19 cellular contexts compared by ENCODE assay signal in the genomic region with DNA sequence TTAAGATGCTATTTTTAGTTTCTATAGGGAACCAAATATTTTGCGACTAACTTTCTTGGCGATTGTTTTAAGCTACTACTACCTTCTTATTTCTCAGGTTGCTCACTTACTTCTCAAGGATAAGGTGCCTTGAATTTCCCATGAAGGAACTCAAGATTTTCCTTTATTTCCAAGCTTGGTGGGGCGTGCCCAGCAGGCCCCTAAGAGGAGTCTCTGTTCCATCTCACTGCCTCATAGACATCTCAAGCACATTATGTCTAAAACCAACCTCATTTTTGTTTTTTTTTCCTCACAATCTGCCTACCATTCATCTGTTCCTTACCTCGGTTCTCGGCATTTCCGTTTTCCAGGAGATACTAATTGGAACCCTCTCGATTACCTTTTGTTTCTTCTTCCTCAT.
DNase-seq lines count a peak whose midpoint lies in the region; FAIRE-seq and TF ChIP-seq lines count a peak whose summit lies in the region.
"Had no signal": no experiment of that assay in that cellular context is flagged by ENCODE, and none has a peak within 500 bp of the region (broad histone marks: within the 10 kb centered on the region; RNA-seq: fewer than 3 reads in every experiment).

No MANE protein-coding gene starts in this region.

- no peak for TF ChIP-seq POLR2A in H1 (IDR thresholded peaks at IDR 0.05; ENCODE audit: control extremely low read depth in 1 of 2, low read depth in 2 of 2, low read length in 2 of 2)

- no peaks in the 10 kb centered on the region for H3K79me1 ChIP-seq in H1 (ENCODE audit: low read depth, low read length)

- no peak overlapping the region for H2BK15ac ChIP-seq in H1 (ENCODE audit: low read length)

- no peaks in the 10 kb centered on the region for H4K20me1 ChIP-seq in H1 (replicated peaks in 1 of 2; ENCODE audit: control insufficient read depth in 1 of 2, insufficient read depth in 2 of 2, low read length in 2 of 2)
- H4K20me1 ChIP-seq: BLaER1 treated with 17β-estradiol and CSF1 and Interleukin-3, amounts not matched to agents 10 nM and 100 nM had no signal

- TF ChIP-seq CTCF in H1 (IDR thresholded peaks at IDR 0.05; ENCODE audit: control extremely low read depth in 1 of 3, insufficient read depth in 1 of 3, low read depth in 1 of 3, low read length in 3 of 3) = no peak

- no peaks in the 10 kb centered on the region for H3K79me2 ChIP-seq in H1 (ENCODE audit: control insufficient read depth in 1 of 2, insufficient read depth in 2 of 2, low read length in 2 of 2)

- H2BK5ac ChIP-seq in H1 (ENCODE audit: low read depth, low read length) = no peak overlapping the region

- 87% methylated on average over 7 of the region's 7 CpGs; no CpG with 5 or more reads in 1 of the 2 experiments for WGBS in H1 (ENCODE audit: extremely low coverage in 1 of 2, insufficient coverage in 1 of 2, insufficient read length in 1 of 2, insufficient replicate concordance in 2 of 2, low coverage in 1 of 2, low lambda C conversion rate in 2 of 2, missing lambda C conversion rate in 1 of 2), 2 experiments

- H3K9me3 ChIP-seq in H1 (ENCODE audit: insufficient read depth in 2 of 2, low read depth in 1 of 2, low read length in 1 of 2) = no peaks in the 10 kb centered on the region
- H3K9me3 ChIP-seq: A549; BLaER1 treated with 17β-estradiol and CSF1 and Interleukin-3, amounts not matched to agents 10 nM and 100 nM; Caco-2 had no signal

- H3K4me3 ChIP-seq in H1 (ENCODE audit: extremely low read depth in 1 of 4, insufficient read depth in 2 of 4, low read depth in 3 of 4, low read length in 4 of 4) = no peak overlapping the region
- H3K4me3 ChIP-seq: A549; BLaER1 treated with 17β-estradiol and CSF1 and Interleukin-3, amounts not matched to agents 10 nM and 100 nM had no signal

- FAIRE-seq in H1 (lab: Jason Lieb, UNC) = peak; percentile 13
- FAIRE-seq: A549, D721Med, G401.6, GM12892, GM18507 had no signal

- H4K5ac ChIP-seq in H1 (ENCODE audit: insufficient read length, low read depth, low read length) = no peak overlapping the region

- no peak overlapping the region for H2BK12ac ChIP-seq in H1 (ENCODE audit: low read depth, low read length)

- no peak for TF ChIP-seq RAD21 in H1 (IDR thresholded peaks at IDR 0.05 in 1 of 2, conservative IDR thresholded peaks at IDR 0.05 in 1 of 2; ENCODE audit: low read depth in 2 of 2, low read length in 2 of 2)

- no peak overlapping the region for H3K56ac ChIP-seq in H1 (replicated peaks; ENCODE audit: insufficient read length, low read depth, low read length)

- peak; percentile 51 for DNase-seq in DMS79 treated with DMSO at 0.1 percent for 48 hours (lab: John Stamatoyannopoulos, UW)
- DNase-seq in DMS79 (lab: John Stamatoyannopoulos, UW) = no peak
- no peak for DNase-seq in H1 (ENCODE audit: low read depth in 1 of 2, low spot score in 2 of 2)
- DNase-seq in NAMALWA (ENCODE audit: low spot score) = no peak
- DNase-seq in HK-2 (ENCODE audit: unreplicated experiment) = no peak
- DNase-seq: AML-193; Caco-2; Calu3; CD4-positive, alpha-beta T cell; CD8-positive, alpha-beta T cell; GF-D8 had no signal

- no peak overlapping the region for H2AFZ ChIP-seq in H1 (ENCODE audit: low read length)

- H3K23ac ChIP-seq in H1 (ENCODE audit: insufficient read length) = no peak overlapping the region

- H4K8ac ChIP-seq in H1 (ENCODE audit: extremely low read depth, insufficient read depth, low read length) = no peak overlapping the region

- H3K9ac ChIP-seq in H1 (replicated peaks in 1 of 4; ENCODE audit: extremely low read depth in 1 of 4, low read depth in 3 of 4, low read length in 3 of 4) = no peak overlapping the region
- H3K9ac ChIP-seq: BLaER1 treated with 17β-estradiol and CSF1 and Interleukin-3, amounts not matched to agents 10 nM and 100 nM had no signal

- H2AK5ac ChIP-seq in H1 (ENCODE audit: low read depth, low read length) = no peak overlapping the region

- H3K27ac ChIP-seq in H1 (ENCODE audit: low read depth, low read length) = no peak overlapping the region
- H3K27ac ChIP-seq: 22Rv1; A549; BLaER1 treated with 17β-estradiol and CSF1 and Interleukin-3, amounts not matched to agents 10 nM and 100 nM; C4-2B had no signal

- no peaks in the 10 kb centered on the region for H3K27me3 ChIP-seq in H1 (replicated peaks in 1 of 4; ENCODE audit: control insufficient read depth in 3 of 4, extremely low read depth in 1 of 4, insufficient read depth in 3 of 4, low read length in 3 of 4)
- H3K27me3 ChIP-seq: BLaER1 treated with 17β-estradiol and CSF1 and Interleukin-3, amounts not matched to agents 10 nM and 100 nM had no signal

- POLR2A ChIA-PET in H1 (lab: Charles Lee; ENCODE audit: partially characterized antibody) = no interaction called here

- H2BK20ac ChIP-seq in H1 (ENCODE audit: low read length) = no peak overlapping the region

- H4K91ac ChIP-seq in H1 (replicated peaks; ENCODE audit: insufficient read length, low read length) = no peak overlapping the region

- no peak overlapping the region for H3K4me2 ChIP-seq in H1 (ENCODE audit: insufficient read depth in 1 of 2, low read depth in 2 of 2, low read length in 2 of 2)
- H3K4me2 ChIP-seq: A549; BLaER1 treated with 17β-estradiol and CSF1 and Interleukin-3, amounts not matched to agents 10 nM and 100 nM had no signal

- no peak overlapping the region for H3K4ac ChIP-seq in H1 (replicated peaks; ENCODE audit: insufficient read length, low read depth, low read length)

- no peak overlapping the region for H2BK120ac ChIP-seq in H1 (replicated peaks; ENCODE audit: low read depth, low read length)

- CTCF ChIA-PET in H1 (lab: Charles Lee; ENCODE audit: partially characterized antibody) = interaction anchor here (0.6 to 1.3 kb wide), 2 partner anchors 22 to 292 kb away, joined by 3 read pairs; no protein-coding TSS in a partner anchor

- no peak for TF ChIP-seq EP300 in H1 (IDR thresholded peaks at IDR 0.05; ENCODE audit: borderline replicate concordance in 1 of 2, low read depth in 2 of 2, low read length in 2 of 2)

- H3K36me3 ChIP-seq in H1 (ENCODE audit: control insufficient read depth in 2 of 4, insufficient read depth in 4 of 4, low read length in 3 of 4) = no peaks in the 10 kb centered on the region
- H3K36me3 ChIP-seq: BLaER1 treated with 17β-estradiol and CSF1 and Interleukin-3, amounts not matched to agents 10 nM and 100 nM had no signal

- no peak overlapping the region for H3K18ac ChIP-seq in H1 (ENCODE audit: extremely low read depth, low read length)

- H3K23me2 ChIP-seq in H1 (ENCODE audit: low read depth, low read length) = no peaks in the 10 kb centered on the region; the same call in 1 of the 2 replicates

- no peak overlapping the region for H3K14ac ChIP-seq in H1 (ENCODE audit: insufficient read length)

- peaks cover 3 to 10% (median 8%) of the 10 kb centered on the region in 4 experiments; a peak in 6 of 7 replicates for H3K4me1 ChIP-seq in H1 (replicated peaks in 1 of 4; ENCODE audit: control insufficient read depth in 3 of 4, insufficient read depth in 4 of 4, low read length in 3 of 4)
- H3K4me1 ChIP-seq: A549, Caco-2 had no signal

TF ChIP-seq in H1, 55 proteins besides CTCF, POLR2A, EP300 and RAD21 (continues in another document):
- TF ChIP-seq EGR1 (IDR thresholded peaks at IDR 0.05; ENCODE audit: borderline replicate concordance, low read depth, low read length) (no peak), JUND (IDR thresholded peaks at IDR 0.05; ENCODE audit: low read length) (no peak), CEBPB (IDR thresholded peaks at IDR 0.05; ENCODE audit: low read depth, low read length) (no peak), SRF (IDR thresholded peaks at IDR 0.05; ENCODE audit: low read depth, low read length) (no peak), KDM4A (IDR thresholded peaks at IDR 0.05; ENCODE audit: low read depth, low read length, severe bottlenecking) (no peak), ASH2L (IDR thresholded peaks at IDR 0.05; ENCODE audit: low read length) (no peak)
